26 cellular contexts compared by ENCODE assay signal in the genomic region with DNA sequence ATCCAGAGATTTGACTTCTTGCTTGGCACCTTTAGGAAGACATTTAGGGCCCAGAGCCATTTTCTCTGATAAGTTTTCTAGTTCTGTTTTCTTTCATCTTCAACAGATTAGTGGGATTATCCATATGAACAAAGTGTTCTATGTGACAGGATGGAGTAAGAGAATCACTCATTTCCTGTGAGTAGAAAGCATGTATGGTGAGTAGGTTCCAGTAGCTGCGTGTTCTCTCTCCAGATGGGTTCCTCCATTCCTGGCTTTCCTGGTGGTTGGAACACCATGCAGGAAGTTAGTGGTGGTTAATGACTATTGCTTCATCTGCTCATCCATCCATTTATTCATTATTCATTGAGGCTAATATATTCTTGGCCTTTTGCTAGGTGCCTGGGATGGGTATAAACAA. TPM values are rescaled to one million over a fixed set of nuclear protein-coding genes. Genes with fewer than 3 reads are reported as not detected.
"Had no signal": no experiment of that assay in that cellular context is flagged by ENCODE, and none has a peak within 500 bp of the region (broad histone marks: within the 10 kb centered on the region; RNA-seq: fewer than 3 reads in every experiment).

No MANE protein-coding gene starts in this region.

- H3K27ac ChIP-seq: brain microvascular endothelial cell, Peyer's patch had no signal

- H3K4me1 Mint-ChIP-seq: activated B cell treated with CpG ODN at 0.5 μM for 24 hours; activated CD4-positive, alpha-beta T cell treated with anti-CD3 and anti-CD28 coated beads, Interleukin-2, amount 10 ng/mL, durations not matched to agents 24 days and 14 days; activated CD8-positive, alpha-beta memory T cell treated with anti-CD3 and anti-CD28 coated beads, Interleukin-2, amount 10 ng/mL, durations not matched to agents 7 days and 5 days had no signal

- H3K4me3 ChIP-seq: Peyer's patch had no signal

- H3K4me1 ChIP-seq: Peyer's patch had no signal

- H3K27ac Mint-ChIP-seq: activated B cell treated with CpG ODN at 0.5 μM for 24 hours; activated CD4-positive, alpha-beta T cell treated with anti-CD3 and anti-CD28 coated beads, Interleukin-2, amount 10 ng/mL, durations not matched to agents 24 days and 14 days; activated CD8-positive, alpha-beta memory T cell treated with anti-CD3 and anti-CD28 coated beads, Interleukin-2, amount 10 ng/mL, durations not matched to agents 7 days and 5 days; activated T-cell treated with anti-CD3 and anti-CD28 coated beads, Interleukin-2, amount 50 U/mL, for 24 hours; activated T-helper 1 cell treated with anti-CD3 and anti-CD28 coated beads, Interleukin-12 subunit alpha, Interleukin-12 subunit beta, Interleukin-2, Interleukin-4 antibody, amounts not matched to agents 30 ng/mL and 10 ng/mL and 1 ng/mL, durations not matched to agents 14 hours and 24 hours and 36 hours; T-helper 1 cell treated with Interleukin-12 subunit alpha and Interleukin-12 subunit beta and Interleukin-4 antibody, amounts not matched to agents 30 μg/mL and 1 μg/mL, for 36 hours had no signal

- ATAC-seq: activated CD8-positive, alpha-beta memory T cell treated with anti-CD3 and anti-CD28 coated beads, Interleukin-2, amount 10 ng/mL, durations not matched to agents 7 days and 5 days; activated naive CD4-positive, alpha-beta T cell treated with anti-CD3 and anti-CD28 coated beads, Interleukin-2, amount 50 U/mL, for 72 hours had no signal

- H3K27me3 ChIP-seq: brain microvascular endothelial cell, Peyer's patch had no signal

- H3K36me3 ChIP-seq: brain microvascular endothelial cell, Peyer's patch had no signal

- H3K4me3 Mint-ChIP-seq: activated B cell treated with CpG ODN at 0.5 μM for 24 hours; activated CD4-positive, alpha-beta T cell treated with anti-CD3 and anti-CD28 coated beads, Interleukin-2, amount 10 ng/mL, durations not matched to agents 24 days and 14 days; activated CD8-positive, alpha-beta memory T cell treated with anti-CD3 and anti-CD28 coated beads, Interleukin-2, amount 10 ng/mL, durations not matched to agents 7 days and 5 days; activated T-cell treated with anti-CD3 and anti-CD28 coated beads, Interleukin-2, amount 50 U/mL, for 24 hours; activated T-helper 1 cell treated with anti-CD3 and anti-CD28 coated beads, Interleukin-12 subunit alpha, Interleukin-12 subunit beta, Interleukin-2, Interleukin-4 antibody, amounts not matched to agents 30 ng/mL and 10 ng/mL and 1 ng/mL, durations not matched to agents 14 hours and 24 hours and 36 hours; T-helper 1 cell treated with Interleukin-12 subunit alpha and Interleukin-12 subunit beta and Interleukin-4 antibody, amounts not matched to agents 30 μg/mL and 1 μg/mL, for 36 hours had no signal

- H3K27me3 Mint-ChIP-seq: activated B cell treated with CpG ODN at 0.5 μM for 24 hours; activated CD4-positive, alpha-beta T cell treated with anti-CD3 and anti-CD28 coated beads, Interleukin-2, amount 10 ng/mL, durations not matched to agents 24 days and 14 days; activated CD8-positive, alpha-beta memory T cell treated with anti-CD3 and anti-CD28 coated beads, Interleukin-2, amount 10 ng/mL, durations not matched to agents 7 days and 5 days; activated T-cell treated with anti-CD3 and anti-CD28 coated beads, Interleukin-2, amount 50 U/mL, for 24 hours had no signal

- DNase-seq: activated B cell treated with CpG ODN at 0.5 μM for 24 hours; activated CD4-positive, alpha-beta T cell treated with anti-CD3 and anti-CD28 coated beads for 1 hour; activated CD4-positive, alpha-beta T cell treated with anti-CD3 and anti-CD28 coated beads, Interleukin-2, amount 10 ng/mL, durations not matched to agents 24 days and 14 days; activated CD4-positive, alpha-beta T cell treated with anti-CD3 and anti-CD28 coated beads, Interleukin-2, amount 50 U/mL, for 48 hours; activated CD8-positive, alpha-beta memory T cell treated with anti-CD3 and anti-CD28 coated beads, Interleukin-2, amount 10 ng/mL, durations not matched to agents 7 days and 5 days; activated effector memory CD4-positive, alpha-beta T cell treated with anti-CD3 and anti-CD28 coated beads, Interleukin-2, amount 50 U/mL, for 16 hours; activated naive CD4-positive, alpha-beta T cell treated with Interleukin-2 at 50 U/mL for 16 hours; activated T-cell treated with anti-CD3 and anti-CD28 coated beads, Interleukin-2, amount 50 U/mL, for 24 hours; brain microvascular endothelial cell; cerebellar nuclear complex; Karpas-422; MM.1S; NCI-H1105; NCI-H1436; NCI-H1694 treated with DMSO at 0.1 percent for 48 hours; NCI-H2029 treated with DMSO at 0.1 percent for 48 hours; NCI-H345; NCI-H510A treated with DMSO at 0.1 percent for 48 hours; NCI-H69; SHP77 treated with DMSO at 0.1 percent for 48 hours had no signal

RNA-seq across cellular contexts. Expression of gene EFCAB8, which starts 54.0 kb away (rescaled TPM):
- total RNA-seq: cardiac septum, SK-MEL-5 had no signal
